ENCODE assay signal across 8 cellular contexts in the genomic region with DNA sequence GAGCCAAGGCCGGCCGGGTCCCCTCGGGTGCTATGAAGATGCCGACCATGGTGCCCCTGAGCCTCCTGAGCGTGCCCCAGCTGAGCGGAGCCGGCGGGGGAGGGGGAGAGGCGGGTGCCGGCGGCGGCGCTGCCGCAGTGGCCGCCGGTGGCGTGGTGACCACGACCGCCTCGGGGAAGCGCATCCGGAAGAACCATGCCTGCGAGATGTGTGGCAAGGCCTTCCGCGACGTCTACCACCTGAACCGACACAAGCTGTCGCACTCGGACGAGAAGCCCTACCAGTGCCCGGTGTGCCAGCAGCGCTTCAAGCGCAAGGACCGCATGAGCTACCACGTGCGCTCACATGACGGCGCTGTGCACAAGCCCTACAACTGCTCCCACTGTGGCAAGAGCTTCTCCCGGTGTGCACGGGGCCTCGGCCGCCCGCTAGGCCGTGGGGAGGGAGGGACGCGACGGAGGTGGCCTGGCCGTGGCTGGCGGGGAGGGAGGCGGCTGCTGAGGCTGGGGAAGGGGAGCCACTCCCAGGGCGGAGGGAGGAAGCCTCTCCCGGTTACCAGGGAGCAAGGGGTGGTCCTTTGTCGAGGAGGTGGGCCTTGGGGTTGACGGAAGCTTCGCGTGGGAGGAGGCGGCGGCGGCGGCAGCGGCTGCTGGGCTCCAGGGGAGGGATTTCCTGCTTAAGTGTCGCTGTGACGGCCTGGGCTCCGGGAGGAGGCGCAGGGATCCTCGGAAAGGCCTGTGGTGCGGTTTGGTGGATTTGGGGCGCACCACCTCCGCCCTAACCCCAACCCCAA. TPM values are rescaled to one million over a fixed set of nuclear protein-coding genes. Genes with fewer than 3 reads are reported as not detected.
A peak's percentile ranks its signal among the peaks of the same experiment; 100 is the strongest.
DNase-seq lines count a peak whose midpoint lies in the region; ATAC-seq lines count a peak whose summit lies in the region.

No MANE protein-coding gene starts in this region.

- DNase-seq in GM04504 (ENCODE audit: low read depth) (peak; percentile 85), HuH-7 (ENCODE audit: low spot score) (peak; percentile 82), OCI-M1 (lab: John Stamatoyannopoulos, UW) (peak; percentile 96), epithelial cell of prostate (ENCODE audit: low read depth, low spot score) (peak; percentile 76), mucosa of gallbladder (ENCODE audit: low spot score) (peak; percentile 92)
- peak; percentile 88 for DNase-seq in activated T-cell treated with anti-CD3 and anti-CD28 coated beads, Interleukin-2, amount 50 U/mL, for 1 hour
- DNase-seq in stimulated activated CD8-positive, alpha-beta memory T cell treated with anti-CD3 and anti-CD28 coated beads, Interleukin-4, amount 100 ng/mL, for 24 hours (ENCODE audit: low read depth): peak; percentile 82

- no peak for ATAC-seq in HG03378 (IDR thresholded peaks at IDR 0.05; ENCODE audit: unreplicated experiment)

- H3K27ac ChIP-seq in epithelial cell of prostate: peak overlapping the region; percentile 81

RNA-seq across cellular contexts. Expression of gene MAZ, which starts 1.3 kb away (rescaled TPM):
- 192 TPM for total RNA-seq in mucosa of gallbladder

RNA-seq across cellular contexts. Expression of gene PRRT2, which starts 4.4 kb away (rescaled TPM):
- total RNA-seq in mucosa of gallbladder: 20.8 TPM

RNA-seq across cellular contexts. Expression of gene PAGR1, which starts 8.3 kb away (rescaled TPM):
- total RNA-seq in mucosa of gallbladder: 38.9 TPM

RNA-seq across cellular contexts. Expression of gene MVP, which starts 12.6 kb away (rescaled TPM):
- 253 TPM for total RNA-seq in mucosa of gallbladder

RNA-seq across cellular contexts. Expression of gene KIF22, which starts 17.1 kb away (rescaled TPM):
- total RNA-seq in mucosa of gallbladder: 21.6 TPM
